Comparison of ENCODE assay signal across 10 cellular contexts in the genomic region with DNA sequence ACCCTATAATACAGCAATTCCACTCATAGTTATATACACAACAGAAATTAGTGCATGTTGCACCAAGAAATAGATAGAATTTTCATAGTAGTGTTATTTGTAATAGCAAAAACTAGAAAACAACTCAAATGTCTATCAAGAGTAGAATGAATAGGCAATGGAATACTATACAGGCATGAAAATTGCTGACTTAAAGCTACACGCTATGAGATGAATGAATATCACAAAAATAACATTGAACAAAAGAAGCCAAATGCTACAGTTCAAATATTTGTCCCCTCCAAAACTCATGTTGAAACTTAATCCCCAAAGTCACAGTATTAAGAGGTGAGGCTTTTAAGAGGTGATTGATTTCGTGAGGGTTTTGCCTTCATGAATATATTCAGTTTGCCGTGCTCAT.
"Had no signal": no experiment of that assay in that cellular context is flagged by ENCODE, and none has a peak within 500 bp of the region (broad histone marks: within the 10 kb centered on the region; RNA-seq: fewer than 3 reads in every experiment).

No MANE protein-coding gene starts in this region.

- FAIRE-seq: H1, H54 had no signal

- H3K4me2 ChIP-seq: GM23338 had no signal

- H3K27ac ChIP-seq: GM23248 had no signal

- ATAC-seq: GM23338, HCT116 had no signal

- H3K9ac ChIP-seq: GM23248 had no signal

- H3K9me3 ChIP-seq: HAP-1 had no signal

- H2AFZ ChIP-seq: GM23248, GM23338 had no signal

- H3K4me3 ChIP-seq: GM23248, GM23338, HAP-1 had no signal

- H3K36me3 ChIP-seq: HAP-1 had no signal

- DNase-seq: GM23248, GOT3, H7, H9, HCEC 1CT had no signal

- H3K4me1 ChIP-seq: HAP-1 had no signal
